In the genomic region with DNA sequence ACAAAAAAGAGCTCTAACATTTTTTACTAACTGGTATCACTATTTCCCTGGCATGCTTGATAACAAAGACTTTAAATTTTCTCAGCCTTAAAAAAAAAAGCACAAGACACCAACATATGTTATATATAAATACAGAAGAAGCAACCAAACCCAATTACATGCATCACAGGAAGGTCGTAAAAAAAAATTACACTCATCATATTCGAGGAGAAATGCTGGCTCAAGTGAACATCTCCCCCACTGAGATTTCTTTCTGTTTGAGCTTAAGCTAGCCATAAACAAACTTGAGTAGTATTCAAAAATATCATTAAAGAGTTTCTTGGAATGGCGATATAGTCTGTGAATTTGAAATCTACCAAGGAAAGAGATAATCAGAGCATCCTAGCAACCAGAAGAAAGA, we compare ENCODE assay signal across 20 cellular contexts. TPM values are rescaled to one million over a fixed set of nuclear protein-coding genes. Genes with fewer than 3 reads are reported as not detected.
DNase-seq lines count a peak whose midpoint lies in the region; ATAC-seq, FAIRE-seq and TF ChIP-seq lines count a peak whose summit lies in the region.
"Had no signal": no experiment of that assay in that cellular context is flagged by ENCODE, and none has a peak within 500 bp of the region (broad histone marks: within the 10 kb centered on the region; RNA-seq: fewer than 3 reads in every experiment).

No MANE protein-coding gene starts in this region.

- peaks cover 4% of the 10 kb centered on the region for H3K36me3 Mint-ChIP-seq in stimulated activated effector memory CD8-positive, alpha-beta T cell treated with anti-CD3 and anti-CD28 coated beads, Interleukin-12 subunit alpha, Interleukin-12 subunit beta, amount 100 ng/mL, for 72 hours

- no peak overlapping the region for H3K4me3 ChIP-seq in cardiac muscle cell
- no peak overlapping the region for H3K4me3 ChIP-seq in heart right ventricle
- no peak overlapping the region for H3K4me3 ChIP-seq in K562
- H3K4me3 ChIP-seq in OCI-LY7 (ENCODE audit: low read depth, low read length, poor library complexity, severe bottlenecking): no peak overlapping the region
- H3K4me3 ChIP-seq: A549, BLaER1, GM12878 had no signal

- no peaks in the 10 kb centered on the region for H3K9me3 ChIP-seq in cardiac muscle cell (ENCODE audit: low read depth)
- H3K9me3 ChIP-seq in heart right ventricle: no peaks in the 10 kb centered on the region
- H3K9me3 ChIP-seq in K562 (replicated peaks; ENCODE audit: control insufficient read depth, insufficient read depth, low read depth, low read length): no peaks in the 10 kb centered on the region
- H3K9me3 ChIP-seq in OCI-LY7 (ENCODE audit: low read length): no peaks in the 10 kb centered on the region
- H3K9me3 ChIP-seq: A549 had no signal

- ATAC-seq in heart right ventricle (no peak), K562 (no peak)
- ATAC-seq in stimulated activated effector memory CD8-positive, alpha-beta T cell treated with anti-CD3 and anti-CD28 coated beads, Interleukin-12 subunit alpha, Interleukin-12 subunit beta, amount 100 ng/mL, for 72 hours: no peak
- ATAC-seq: A549, GM12878 had no signal

- H3K4me1 Mint-ChIP-seq in stimulated activated effector memory CD8-positive, alpha-beta T cell treated with anti-CD3 and anti-CD28 coated beads, Interleukin-12 subunit alpha, Interleukin-12 subunit beta, amount 100 ng/mL, for 72 hours: no peaks in the 10 kb centered on the region

- BruUV-seq in K562 (replicated peaks; lab: Mats Ljungman, UMichigan) (TSS peak; percentile 13), OCI-LY7 (replicated peaks; lab: Mats Ljungman, UMichigan) (no TSS peak)

- DNase-seq in NCI-H2227 treated with DMSO at 0.1 percent for 48 hours (lab: John Stamatoyannopoulos, UW) (peak; percentile 2), NCI-H2227 (lab: John Stamatoyannopoulos, UW; ENCODE audit: unreplicated experiment) (no peak), cardiac muscle cell (ENCODE audit: low read depth in 1 of 2, low spot score in 1 of 2) (no peak), heart right ventricle (no peak), K562 (ENCODE audit: extremely low read depth in 1 of 4, low spot score in 3 of 4) (no peak), OCI-LY7 (ENCODE audit: low spot score) (no peak)
- no peak for DNase-seq in stimulated activated effector memory CD8-positive, alpha-beta T cell treated with anti-CD3 and anti-CD28 coated beads, Interleukin-12 subunit alpha, Interleukin-12 subunit beta, amount 100 ng/mL, for 72 hours (ENCODE audit: low spot score in 2 of 2)
- no peak for DNase-seq in activated CD8-positive, alpha-beta memory T cell treated with anti-CD3 and anti-CD28 coated beads for 24 hours
- DNase-seq: CD4-positive, alpha-beta memory T cell; DMS 273 treated with DMSO at 0.1 percent for 48 hours; DMS53; DND-41; EL; GOT3; H7 had no signal

- H3K4me1 ChIP-seq in cardiac muscle cell (ENCODE audit: low read depth) (peaks cover 13% of the 10 kb centered on the region), heart right ventricle (no peaks in the 10 kb centered on the region), K562 (replicated peaks in 1 of 2; ENCODE audit: control insufficient read depth in 2 of 2, insufficient read depth in 2 of 2, low read length in 2 of 2) (no peaks in the 10 kb centered on the region), OCI-LY7 (ENCODE audit: insufficient read depth, low read length, poor library complexity, severe bottlenecking) (no peaks in the 10 kb centered on the region)
- H3K4me1 ChIP-seq: A549, BLaER1 had no signal

- H3K4me3 Mint-ChIP-seq in stimulated activated effector memory CD8-positive, alpha-beta T cell treated with anti-CD3 and anti-CD28 coated beads, Interleukin-12 subunit alpha, Interleukin-12 subunit beta, amount 100 ng/mL, for 72 hours: no peak overlapping the region
- H3K4me3 Mint-ChIP-seq: CD14-positive monocyte; CD4-positive, alpha-beta memory T cell had no signal

- POLR2A ChIA-PET in K562 (lab: Yijun Ruan, JAX) (no interaction called here), OCI-LY7 (lab: Charles Lee) (interaction anchor here (0.8 kb wide), 1 partner anchor 9 kb away, joined by 4 read pairs; no protein-coding TSS in a partner anchor)

- H3K9me3 Mint-ChIP-seq in stimulated activated effector memory CD8-positive, alpha-beta T cell treated with anti-CD3 and anti-CD28 coated beads, Interleukin-12 subunit alpha, Interleukin-12 subunit beta, amount 100 ng/mL, for 72 hours: no peaks in the 10 kb centered on the region

- TF ChIP-seq EP300 in K562 (IDR thresholded peaks at IDR 0.05; ENCODE audit: low read length): no peak

- no peak for TF ChIP-seq CTCF in cardiac muscle cell (IDR thresholded peaks at IDR 0.05; ENCODE audit: low read depth, low read length)
- TF ChIP-seq CTCF in heart right ventricle (IDR thresholded peaks at IDR 0.05): no peak
- TF ChIP-seq CTCF in K562 (IDR thresholded peaks at IDR 0.05 in 2 of 3, conservative IDR thresholded peaks at IDR 0.05 in 1 of 3; ENCODE audit: insufficient read depth in 2 of 3, low read depth in 1 of 3, low read length in 3 of 3): no peak
- no peak for TF ChIP-seq CTCF in OCI-LY7 (conservative IDR thresholded peaks at IDR 0.05; ENCODE audit: low read length)

- 85 to 87% methylated on average over 3 of the region's 3 CpGs for WGBS in heart right ventricle, 2 donors
- WGBS in K562 (ENCODE audit: insufficient coverage, low coverage, missing lambda C conversion rate): 93% methylated on average over 3 of the region's 3 CpGs

- no peaks in the 10 kb centered on the region for H3K9me2 ChIP-seq in OCI-LY7 (ENCODE audit: insufficient read depth, low read length)

- H3K79me2 ChIP-seq in K562 (ENCODE audit: control insufficient read depth, insufficient read depth, low read length) (no peaks in the 10 kb centered on the region), OCI-LY7 (ENCODE audit: insufficient read depth, low read depth, low read length) (peaks cover 16% of the 10 kb centered on the region)

- in situ Hi-C loops in K562 (cut with MboI): no loop called here

- H3K27me3 ChIP-seq in cardiac muscle cell (no peaks in the 10 kb centered on the region), heart right ventricle (no peaks in the 10 kb centered on the region), K562 (ENCODE audit: control insufficient read depth in 2 of 2, insufficient read depth in 2 of 2, low read length in 2 of 2) (no peaks in the 10 kb centered on the region)
- H3K27me3 ChIP-seq: BLaER1 had no signal

- H3K9me1 ChIP-seq in K562 (ENCODE audit: control insufficient read depth, insufficient read depth, low read length): no peaks in the 10 kb centered on the region

- peaks cover 8% of the 10 kb centered on the region for H3K36me3 ChIP-seq in cardiac muscle cell
- peaks cover 0 to 69% (median 0%) of the 10 kb centered on the region in 9 donors for H3K36me3 ChIP-seq in heart right ventricle
- H3K36me3 ChIP-seq in K562 (ENCODE audit: control insufficient read depth, insufficient read depth, low read length): peaks cover 35% of the 10 kb centered on the region
- H3K36me3 ChIP-seq in OCI-LY7 (ENCODE audit: insufficient read depth, low read length): peaks cover 26% of the 10 kb centered on the region

- no peak for TF ChIP-seq POLR2A in K562 (conservative IDR thresholded peaks at IDR 0.05)

- H3K4me2 ChIP-seq in K562 (ENCODE audit: insufficient read depth, low read length): no peak overlapping the region
- H3K4me2 ChIP-seq in OCI-LY7 (ENCODE audit: low read length): no peak overlapping the region
- H3K4me2 ChIP-seq: A549, BLaER1 had no signal

- CTCF ChIA-PET in K562 (lab: Yijun Ruan, JAX; ENCODE audit: low intra/inter-chr PET ratio): no interaction called here
- CTCF ChIA-PET in OCI-LY7 (lab: Charles Lee; ENCODE audit: unreplicated experiment): no interaction called here

- H4K20me1 ChIP-seq in K562 (replicated peaks; ENCODE audit: control insufficient read depth, insufficient read depth, low read length): no peaks in the 10 kb centered on the region; the same call in 1 of the 2 replicates
- H4K20me1 ChIP-seq in OCI-LY7 (ENCODE audit: insufficient read depth, low read length): no peaks in the 10 kb centered on the region
- H4K20me1 ChIP-seq: BLaER1 had no signal

- peak overlapping the region; percentile 39 for H3K27ac Mint-ChIP-seq in stimulated activated effector memory CD8-positive, alpha-beta T cell treated with anti-CD3 and anti-CD28 coated beads, Interleukin-12 subunit alpha, Interleukin-12 subunit beta, amount 100 ng/mL, for 72 hours
- H3K27ac Mint-ChIP-seq: CD14-positive monocyte had no signal

- intact Hi-C loops in heart right ventricle (cut with DNase I) (no loop called here), K562 (cut with micrococcal nuclease) (no loop called here), OCI-LY7 (cut with micrococcal nuclease; ENCODE audit: unreplicated experiment) (no loop called here)

- no peak overlapping the region for H3K9ac ChIP-seq in K562 (ENCODE audit: insufficient read depth in 1 of 2, low read depth in 2 of 2, low read length in 2 of 2)
- H3K9ac ChIP-seq: BLaER1 had no signal

- TF ChIP-seq RAD21 in K562 (CRISPR knock-in tag; conservative IDR thresholded peaks at IDR 0.05 in 1 of 2, IDR thresholded peaks at IDR 0.05 in 1 of 2): no peak

- H3K27ac ChIP-seq in cardiac muscle cell (peak overlapping the region; percentile 92), heart right ventricle (no peak overlapping the region), K562 (ENCODE audit: extremely low read depth, low read depth, low read length) (no peak overlapping the region), OCI-LY7 (ENCODE audit: low read depth, low read length, poor library complexity, severe bottlenecking) (no peak overlapping the region)
- H3K27ac ChIP-seq: 22Rv1, A549, BLaER1 had no signal

- no peak overlapping the region for H2AFZ ChIP-seq in K562 (ENCODE audit: low read depth, low read length)
- H2AFZ ChIP-seq in OCI-LY7 (ENCODE audit: low read length): no peak overlapping the region

- FAIRE-seq in K562 (lab: Jason Lieb, UNC): no peak
- FAIRE-seq: A549, GM12878 had no signal

RNA-seq across cellular contexts. Expression of a gene that starts 7.5 kb away (rescaled TPM):
- total RNA-seq in cardiac muscle cell: 11.4 and 11.9 TPM in 2 replicates
- 8.7 and 11.3 TPM in 2 replicates for polyA plus RNA-seq in cardiac muscle cell
- 10 to 100 TPM in 8 of 10 donors, 1 to 10 TPM in 2; 8.0 to 15.1 (median 12.0) TPM for total RNA-seq in heart right ventricle
- polyA plus RNA-seq in heart right ventricle: 1 to 10 TPM; 2.6 TPM
- total RNA-seq in K562 (2011; cell fraction: chromatin; rRNA removed; ENCODE audit: low replicate concordance): 14.2 and 39.1 TPM in 2 replicates
- total RNA-seq in K562 (2011; cell fraction: nucleolus; rRNA removed): 8.7 and 11.2 TPM in 2 replicates
- total RNA-seq in K562 (2011; cell fraction: nucleoplasm; rRNA removed): 14.4 and 16.0 TPM in 2 replicates
- 9.3 and 11.1 TPM in 2 replicates for total RNA-seq in K562 (2014; rRNA removed)
- 16.3 and 19.6 TPM in 2 replicates for total RNA-seq in K562 (2014; rRNA removed; fragmentation: Illumina TruSeq; extraction: Trizol)
- total RNA-seq in K562 (2015; rRNA removed; fragmentation: Illumina TruSeq; extraction: Trizol): 15.4 and 17.2 TPM in 2 replicates
- 14.3 and 14.9 TPM in 2 replicates for total RNA-seq in K562 (2021)
- polyA plus RNA-seq in K562 (2011; rRNA removed): 10.7 and 13.2 TPM in 2 replicates
- polyA plus RNA-seq in K562 (2011; cell fraction: cytosol; rRNA removed): 2.6 and 4.6 TPM in 2 replicates
- polyA plus RNA-seq in K562 (2011; cell fraction: nucleus; rRNA removed): 3.4 and 4.0 TPM in 2 replicates
- polyA plus RNA-seq in K562 (2012): 10.3 and 11.0 TPM in 2 replicates
- 11.5 and 14.5 TPM in 2 replicates for polyA plus RNA-seq in K562 (2014; fragmentation: Illumina TruSeq; extraction: Trizol)
- 1 to 10 TPM; 3.9 to 5.3 TPM for polyA plus RNA-seq in K562 (2014; fragmentation: Nextera tagmentation; extraction: Ambion mirVana)
- 7.8 and 7.9 TPM in 2 replicates for polyA plus RNA-seq in K562 (2014; rRNA removed)
- 29.2 and 35.2 TPM in 2 replicates for polyA minus RNA-seq in K562 (2011; rRNA and poly(A)+ RNA removed)
- polyA minus RNA-seq in K562 (2011; cell fraction: cytosol; rRNA and poly(A)+ RNA removed): 6.8 and 12.7 TPM in 2 replicates
- polyA minus RNA-seq in K562 (2011; cell fraction: nucleus; rRNA and poly(A)+ RNA removed): 13.7 and 24.5 TPM in 2 replicates
- total RNA-seq in OCI-LY7 (2014; rRNA removed; shearing (Covaris generic)): 15.4 and 17.1 TPM in 2 replicates
- total RNA-seq in OCI-LY7 (2022): 26.3 and 28.3 TPM in 2 replicates

RNA-seq across cellular contexts. Expression of a gene that starts 7.9 kb away (rescaled TPM):
- total RNA-seq in cardiac muscle cell: 41.7 and 53.9 TPM in 2 replicates
- polyA plus RNA-seq in cardiac muscle cell: 34.4 and 37.3 TPM in 2 replicates
- 10 to 100 TPM in 5 of 10 donors, 1 to 10 TPM in 5; 4.3 to 19.6 (median 10.1) TPM for total RNA-seq in heart right ventricle
- polyA plus RNA-seq in heart right ventricle: 1 to 10 TPM; 4.1 to 9.9 TPM
- 32.3 and 75.2 TPM in 2 replicates for total RNA-seq in K562 (2011; cell fraction: chromatin; rRNA removed; ENCODE audit: low replicate concordance)
- 16.5 and 27.2 TPM in 2 replicates for total RNA-seq in K562 (2011; cell fraction: nucleolus; rRNA removed)
- total RNA-seq in K562 (2011; cell fraction: nucleoplasm; rRNA removed): 34.6 and 72.8 TPM in 2 replicates
- 68.3 and 70.4 TPM in 2 replicates for total RNA-seq in K562 (2014; rRNA removed)
- total RNA-seq in K562 (2014; rRNA removed; fragmentation: Illumina TruSeq; extraction: Trizol): 106 and 111 TPM in 2 replicates
- 92.2 and 103 TPM in 2 replicates for total RNA-seq in K562 (2015; rRNA removed; fragmentation: Illumina TruSeq; extraction: Trizol)
- total RNA-seq in K562 (2021): 76.1 and 76.4 TPM in 2 replicates
- 106 and 139 TPM in 2 replicates for polyA plus RNA-seq in K562 (2011; rRNA removed)
- polyA plus RNA-seq in K562 (2011; cell fraction: cytosol; rRNA removed): 39.9 and 72.7 TPM in 2 replicates
- 37.6 and 52.2 TPM in 2 replicates for polyA plus RNA-seq in K562 (2011; cell fraction: nucleus; rRNA removed)
- polyA plus RNA-seq in K562 (2012): 74.7 and 88.4 TPM in 2 replicates
- 131 and 176 TPM in 2 replicates for polyA plus RNA-seq in K562 (2014; fragmentation: Illumina TruSeq; extraction: Trizol)
- polyA plus RNA-seq in K562 (2014; fragmentation: Nextera tagmentation; extraction: Ambion mirVana): 10 to 100 TPM; 45.6 to 80.6 TPM
- 97.7 and 101 TPM in 2 replicates for polyA plus RNA-seq in K562 (2014; rRNA removed)
- 70.7 and 82.9 TPM in 2 replicates for polyA minus RNA-seq in K562 (2011; rRNA and poly(A)+ RNA removed)
- polyA minus RNA-seq in K562 (2011; cell fraction: cytosol; rRNA and poly(A)+ RNA removed): 71.4 and 75.6 TPM in 2 replicates
- polyA minus RNA-seq in K562 (2011; cell fraction: nucleus; rRNA and poly(A)+ RNA removed): 16.4 and 29.2 TPM in 2 replicates
- total RNA-seq in OCI-LY7 (2014; rRNA removed; shearing (Covaris generic)): 99.9 and 115 TPM in 2 replicates
- total RNA-seq in OCI-LY7 (2022): 164 and 168 TPM in 2 replicates
